In the genomic region with DNA sequence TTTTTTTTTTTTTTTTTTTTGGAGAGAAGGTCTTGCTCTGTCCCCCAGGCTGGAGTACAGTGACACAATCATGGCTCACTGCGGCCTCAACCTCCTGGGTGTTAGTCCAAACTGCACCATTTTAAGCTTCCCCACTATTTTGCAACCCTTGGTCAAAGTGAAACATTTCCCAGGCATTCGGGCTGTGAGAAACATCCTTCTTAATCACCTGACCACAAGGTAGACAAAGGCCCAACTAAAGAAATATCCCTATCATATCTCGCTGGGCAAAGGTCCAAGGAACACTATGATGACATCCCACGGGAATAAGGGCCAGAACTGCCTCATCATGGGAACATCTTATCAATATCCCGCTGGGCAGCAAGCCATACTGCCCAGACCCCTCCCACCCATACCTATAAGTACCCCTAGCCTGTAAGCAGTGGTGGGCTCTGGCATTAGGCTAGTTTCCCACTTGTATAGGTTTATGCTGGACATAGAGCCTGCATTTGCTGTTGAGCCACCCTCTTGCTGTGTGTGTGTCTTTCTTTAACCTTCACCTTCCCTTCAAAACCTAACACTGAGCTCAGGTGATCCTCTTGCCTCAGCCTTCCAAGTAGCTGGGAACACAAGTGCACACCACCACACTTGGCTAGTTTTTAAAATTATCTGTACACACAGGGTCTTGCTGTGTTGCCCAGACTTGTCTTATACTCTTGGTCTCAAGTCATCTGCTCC, we compare ENCODE assay signal across 27 cellular contexts.
DNase-seq lines count a peak whose midpoint lies in the region; ATAC-seq and FAIRE-seq lines count a peak whose summit lies in the region.
"Had no signal": no experiment of that assay in that cellular context is flagged by ENCODE, and none has a peak within 500 bp of the region (broad histone marks: within the 10 kb centered on the region; RNA-seq: fewer than 3 reads in every experiment).

No MANE protein-coding gene starts in this region.

- H3K36me3 Mint-ChIP-seq in activated T-helper 17 cell treated with anti-CD3 and anti-CD28 coated beads, Interleukin-2, amount 50 U/mL, for 72 hours (ENCODE audit: low read depth) = no peaks in the 10 kb centered on the region
- H3K36me3 Mint-ChIP-seq: CD8-positive, alpha-beta T cell had no signal

- H3K4me3 Mint-ChIP-seq in activated T-helper 17 cell treated with anti-CD3 and anti-CD28 coated beads, Interleukin-2, amount 50 U/mL, for 72 hours = no peak overlapping the region
- H3K4me3 Mint-ChIP-seq: activated naive CD8-positive, alpha-beta T cell treated with anti-CD3 and anti-CD28 coated beads, Interleukin-2, amount 50 U/mL, for 24 hours; CD8-positive, alpha-beta T cell; stimulated activated naive CD8-positive, alpha-beta T cell treated with anti-CD3 and anti-CD28 coated beads, Interleukin-15, Interleukin-2, amounts not matched to agents 100 ng/mL and 50 ng/mL, for 24 hours had no signal

- H3K27ac Mint-ChIP-seq in activated T-helper 17 cell treated with anti-CD3 and anti-CD28 coated beads, Interleukin-2, amount 50 U/mL, for 72 hours = no peak overlapping the region
- H3K27ac Mint-ChIP-seq: activated naive CD8-positive, alpha-beta T cell treated with anti-CD3 and anti-CD28 coated beads, Interleukin-2, amount 50 U/mL, for 24 hours; CD8-positive, alpha-beta T cell; stimulated activated naive CD8-positive, alpha-beta T cell treated with anti-CD3 and anti-CD28 coated beads, Interleukin-15, Interleukin-2, amounts not matched to agents 100 ng/mL and 50 ng/mL, for 24 hours had no signal

- DNase-seq in ELR (ENCODE audit: low read depth) = peak; percentile 30
- DNase-seq in RCC 7860 (ENCODE audit: low spot score) = peak; percentile 70
- DNase-seq in epithelial cell of prostate (ENCODE audit: low read depth, low spot score) = peak; percentile 92
- peak; percentile 24 for DNase-seq in mucosa of gallbladder (ENCODE audit: low spot score)
- no peak for DNase-seq in substantia nigra (lab: John Stamatoyannopoulos, UW)
- DNase-seq in AG08395 (ENCODE audit: low spot score) = no peak
- no peak for DNase-seq in sciatic nerve (ENCODE audit: low spot score)
- DNase-seq: activated CD4-positive, alpha-beta T cell treated with anti-CD3 and anti-CD28 coated beads for 4 hours; activated gamma-delta T cell treated with Interleukin-2 at 50 U/mL for 16 hours; activated naive CD8-positive, alpha-beta T cell treated with anti-CD3 and anti-CD28 coated beads, Interleukin-2, amount 50 U/mL, for 24 hours; activated T-cell treated with anti-CD3 and anti-CD28 coated beads, Interleukin-2, amount 50 U/mL, for 1 hour; CD8-positive, alpha-beta T cell; hippocampal formation; left lung; mesendoderm; MV-4-11; NCI-H146; NCI-H2107; OCI-M1; SHP77 treated with DMSO at 0.1 percent for 48 hours; sigmoid colon; thyroid gland had no signal

- no peaks in the 10 kb centered on the region for H3K4me1 Mint-ChIP-seq in activated T-helper 17 cell treated with anti-CD3 and anti-CD28 coated beads, Interleukin-2, amount 50 U/mL, for 72 hours
- H3K4me1 Mint-ChIP-seq: activated naive CD8-positive, alpha-beta T cell treated with anti-CD3 and anti-CD28 coated beads, Interleukin-2, amount 50 U/mL, for 24 hours had no signal

- intact Hi-C loops in sciatic nerve (cut with DNase I) = no loop called here

- ATAC-seq in activated T-helper 17 cell treated with anti-CD3 and anti-CD28 coated beads, Interleukin-2, amount 50 U/mL, for 72 hours (replicated peaks) = no peak
- no peak for ATAC-seq in sciatic nerve
- ATAC-seq: activated naive CD8-positive, alpha-beta T cell treated with anti-CD3 and anti-CD28 coated beads, Interleukin-2, amount 50 U/mL, for 24 hours; CD8-positive, alpha-beta T cell; left lung had no signal

- FAIRE-seq in RCC 7860 (lab: Jason Lieb, UNC) = peak; percentile 21
- FAIRE-seq: A204.1 had no signal

- H3K9me3 Mint-ChIP-seq in activated T-helper 17 cell treated with anti-CD3 and anti-CD28 coated beads, Interleukin-2, amount 50 U/mL, for 72 hours = no peaks in the 10 kb centered on the region
- H3K9me3 Mint-ChIP-seq: activated naive CD8-positive, alpha-beta T cell treated with anti-CD3 and anti-CD28 coated beads, Interleukin-2, amount 50 U/mL, for 24 hours; CD8-positive, alpha-beta T cell; stimulated activated naive CD8-positive, alpha-beta T cell treated with anti-CD3 and anti-CD28 coated beads, Interleukin-15, Interleukin-2, amounts not matched to agents 100 ng/mL and 50 ng/mL, for 24 hours had no signal

- H3K27ac ChIP-seq in epithelial cell of prostate (peak overlapping the region; percentile 95), substantia nigra (ENCODE audit: low read depth, low read length, poor library complexity, severe bottlenecking) (no peak overlapping the region)
- H3K27ac ChIP-seq: KMS-11, left lung, sigmoid colon, thyroid gland, VCaP had no signal

- peaks cover 5% of the 10 kb centered on the region for H3K27me3 Mint-ChIP-seq in activated T-helper 17 cell treated with anti-CD3 and anti-CD28 coated beads, Interleukin-2, amount 50 U/mL, for 72 hours
- H3K27me3 Mint-ChIP-seq: activated naive CD8-positive, alpha-beta T cell treated with anti-CD3 and anti-CD28 coated beads, Interleukin-2, amount 50 U/mL, for 24 hours had no signal

Comparison
In these comparisons a context has a peak if more than half of its experiments do, and no peak if none do; other contexts are left out.
1. DNase-seq: peak in ELR (single experiment), RCC 7860 (single experiment), epithelial cell of prostate (single experiment) and mucosa of gallbladder (single experiment); none in substantia nigra (0 of 49), AG08395 (single experiment) and sciatic nerve (single experiment).